20 cellular contexts compared by ENCODE assay signal in the genomic region with DNA sequence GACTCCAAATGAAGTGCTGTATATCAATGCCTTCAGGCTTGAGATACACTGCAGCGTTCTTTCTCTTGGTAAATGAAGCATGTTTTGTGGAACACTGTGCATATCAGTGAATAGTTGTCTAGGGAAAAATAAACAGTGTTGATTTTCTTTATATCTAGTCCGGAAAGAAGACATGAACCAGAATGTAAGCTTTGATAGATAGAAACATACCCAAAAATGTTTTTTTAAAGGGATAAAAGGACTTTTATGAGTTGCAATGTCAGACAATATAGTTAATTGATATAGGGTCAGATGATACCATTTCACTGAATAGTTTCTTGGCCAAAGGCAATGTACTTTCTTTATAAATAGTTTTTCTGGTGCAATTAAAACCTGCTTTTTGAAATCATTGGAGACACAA.
"Had no signal": no experiment of that assay in that cellular context is flagged by ENCODE, and none has a peak within 500 bp of the region (broad histone marks: within the 10 kb centered on the region; RNA-seq: fewer than 3 reads in every experiment).

No MANE protein-coding gene starts in this region.

- H3K4me3 ChIP-seq: dorsolateral prefrontal cortex, gastrocnemius medialis, lung, right lobe of liver, suprapubic skin, thyroid gland, upper lobe of left lung had no signal

- DNase-seq: dorsolateral prefrontal cortex; effector CD4-positive, alpha-beta T cell; gastrocnemius medialis; head of caudate nucleus; kidney; natural killer cell; right lobe of liver; small intestine; stimulated activated CD4-positive, alpha-beta T cell treated with anti-CD3 and anti-CD28 coated beads, Interleukin-12 subunit alpha, Interleukin-12 subunit beta, amount 100 ng/mL, for 4 hours; stimulated activated CD4-positive, alpha-beta T cell treated with anti-CD3 and anti-CD28 coated beads, Interleukin-1b, Interleukin-23, amount 100 ng/mL, for 48 hours; stimulated activated CD4-positive, alpha-beta T cell treated with anti-CD3 and anti-CD28 coated beads, Interleukin-4, amount 100 ng/mL, for 1 hour; stimulated activated CD8-positive, alpha-beta memory T cell treated with anti-CD3 and anti-CD28 coated beads, Interleukin-4, amount 100 ng/mL, for 48 hours; stimulated activated naive CD4-positive, alpha-beta T cell; stimulated activated naive CD8-positive, alpha-beta T cell treated with anti-CD3 and anti-CD28 coated beads, Interleukin-15, amount 100 ng/mL, for 72 hours; thyroid gland; upper lobe of left lung had no signal

- H3K36me3 ChIP-seq: gastrocnemius medialis, neutrophil, right lobe of liver, suprapubic skin, thyroid gland, upper lobe of left lung had no signal

- H3K4me1 ChIP-seq: gastrocnemius medialis, parathyroid adenoma, right lobe of liver, suprapubic skin, thyroid gland, upper lobe of left lung had no signal

- H3K9me3 ChIP-seq: gastrocnemius medialis, neutrophil, right lobe of liver, suprapubic skin, thyroid gland, upper lobe of left lung had no signal

- H3K27ac ChIP-seq: dorsolateral prefrontal cortex, gastrocnemius medialis, neutrophil, parathyroid adenoma, right lobe of liver, suprapubic skin, thyroid gland, upper lobe of left lung had no signal

- H3K27me3 ChIP-seq: dorsolateral prefrontal cortex, gastrocnemius medialis, neutrophil, right lobe of liver, suprapubic skin, thyroid gland, upper lobe of left lung had no signal
